Comparison of ENCODE assay signal across 21 cellular contexts in genomic region chr3:124967964-124968363, GRCh38. TPM values are rescaled to one million over a fixed set of nuclear protein-coding genes. Genes with fewer than 3 reads are reported as not detected.
DNase-seq lines count a peak whose midpoint lies in the region; ATAC-seq and TF ChIP-seq lines count a peak whose summit lies in the region.
"Had no signal": no experiment of that assay in that cellular context is flagged by ENCODE, and none has a peak within 500 bp of the region (broad histone marks: within the 10 kb centered on the region; RNA-seq: fewer than 3 reads in every experiment).

No MANE protein-coding gene starts in this region.

- no peaks in the 10 kb centered on the region for H3K27me3 ChIP-seq in adrenal gland
- no peaks in the 10 kb centered on the region for H3K27me3 ChIP-seq in thymus (ENCODE audit: control insufficient read depth, insufficient read depth)

- 91 to 96% (median 93%) methylated on average over 3 to 10 of the region's 10 CpGs for WGBS in adrenal gland, 4 donors
- 95 to 99% methylated on average over 8 of the region's 10 CpGs for WGBS in mesodermal cell (ENCODE audit: insufficient coverage in 2 of 2), 2 experiments
- 58% methylated on average over 10 of the region's 10 CpGs for WGBS in thymus

- no peaks in the 10 kb centered on the region for H3K9me3 Mint-ChIP-seq in chondrocyte (ENCODE audit: low read depth)
- H3K9me3 Mint-ChIP-seq: GM23338 had no signal

- no peak for TF ChIP-seq POLR2A in adrenal gland (IDR thresholded peaks at IDR 0.05)

- peaks cover 5% of the 10 kb centered on the region for H3K4me1 Mint-ChIP-seq in chondrocyte (ENCODE audit: low read depth)
- H3K4me1 Mint-ChIP-seq: GM23338 had no signal

- H3K9me3 ChIP-seq in adrenal gland (replicated peaks in 1 of 3): no peaks in the 10 kb centered on the region
- no peaks in the 10 kb centered on the region for H3K9me3 ChIP-seq in mesodermal cell (ENCODE audit: control insufficient read depth, low read length)
- no peaks in the 10 kb centered on the region for H3K9me3 ChIP-seq in thymus (ENCODE audit: control insufficient read depth)

- peaks cover 29% of the 10 kb centered on the region for H3K36me3 Mint-ChIP-seq in chondrocyte (ENCODE audit: low read depth)

- peak overlapping the region in 3 of 5 donors; percentile 13 to 47 (median 37) for H3K27ac ChIP-seq in adrenal gland
- peak overlapping the region; percentile 8 for H3K27ac ChIP-seq in mesodermal cell (ENCODE audit: low read depth, low read length, severe bottlenecking)
- H3K27ac ChIP-seq in thymus (ENCODE audit: low read depth): peak overlapping the region; percentile 22

- DNase-seq in COLO668 (lab: John Stamatoyannopoulos, UW; ENCODE audit: unreplicated experiment) (peak; percentile 63), adrenal gland (no peak), chondrocyte (ENCODE audit: low spot score) (no peak)
- DNase-seq: C1 segment of cervical spinal cord, DMS79 treated with DMSO at 0.1 percent for 48 hours, HCEC 1CT, MM.1S, NCI-H1092, NCI-H1436 treated with DMSO at 0.1 percent for 48 hours, NCI-H2029, NCI-H510A, NCI-H774, OCI-M1, SHP77 treated with DMSO at 0.1 percent for 48 hours had no signal

- H3K27me3 Mint-ChIP-seq in chondrocyte (ENCODE audit: low read depth): no peaks in the 10 kb centered on the region

- H3K4me1 ChIP-seq in adrenal gland (replicated peaks in 1 of 2): peaks cover 0 to 4% of the 10 kb centered on the region in 2 donors
- H3K4me1 ChIP-seq in mesodermal cell (ENCODE audit: control insufficient read depth, insufficient read depth, low read length, poor library complexity, severe bottlenecking): no peaks in the 10 kb centered on the region
- H3K4me1 ChIP-seq in thymus (ENCODE audit: control insufficient read depth, insufficient read depth, low read length): peaks cover 6% of the 10 kb centered on the region

- no peak overlapping the region for H3K27ac Mint-ChIP-seq in chondrocyte (ENCODE audit: unreplicated experiment)
- H3K27ac Mint-ChIP-seq: GM23338 had no signal

- no peak overlapping the region for H3K4me3 Mint-ChIP-seq in chondrocyte (ENCODE audit: unreplicated experiment)
- H3K4me3 Mint-ChIP-seq: GM23338 had no signal

- intact Hi-C loops in adrenal gland (cut with DNase I): no loop called here

- no peak for ATAC-seq in GM19328 (IDR thresholded peaks at IDR 0.05; ENCODE audit: unreplicated experiment)
- no peak for ATAC-seq in GM19397 (IDR thresholded peaks at IDR 0.05; ENCODE audit: unreplicated experiment)
- ATAC-seq: GM23338, SK-N-SH treated with all-trans-retinoic acid at 6 μM for 48 hours had no signal

- H3K4me3 ChIP-seq in adrenal gland (no peak overlapping the region), mesodermal cell (ENCODE audit: extremely low read depth, insufficient read depth, low read length, poor library complexity, severe bottlenecking) (no peak overlapping the region), thymus (ENCODE audit: low read length) (no peak overlapping the region)
- H3K4me3 ChIP-seq: GM23338 had no signal

- TF ChIP-seq CTCF in adrenal gland (IDR thresholded peaks at IDR 0.05) (no peak), chondrocyte (IDR thresholded peaks at IDR 0.05) (no peak)

- H3K36me3 ChIP-seq in adrenal gland (replicated peaks in 1 of 2) (peaks cover 0 to 25% of the 10 kb centered on the region in 2 donors), mesodermal cell (ENCODE audit: control insufficient read depth, insufficient read depth, low read length) (peaks cover 61% of the 10 kb centered on the region), thymus (ENCODE audit: control insufficient read depth, insufficient read depth) (peaks cover 3% of the 10 kb centered on the region)

RNA-seq across cellular contexts. Expression of gene MUC13, which starts 33.4 kb away (rescaled TPM):
- total RNA-seq in adrenal gland (1 to 10 TPM in 1 of 8 donors, under 1 TPM in 2, not detected in 5; 0.11 to 1.5 (median 0.36) TPM), chondrocyte (not detected in 3 replicates)
- polyA plus RNA-seq in adrenal gland (1 to 10 TPM in 1 of 3 donors, under 1 TPM in 2; 0.08 to 2.6 (median 0.10) TPM), thymus (0.46 TPM)
- polyA plus RNA-seq in mesodermal cell (2013, experiment 1 of 2): not detected
- polyA plus RNA-seq in mesodermal cell (2013, experiment 2 of 2): not detected
- total RNA-seq: A673, GM23338 had no signal
- polyA plus RNA-seq: GM23338 had no signal
